1 cellular context compared by ENCODE assay signal in the genomic region with DNA sequence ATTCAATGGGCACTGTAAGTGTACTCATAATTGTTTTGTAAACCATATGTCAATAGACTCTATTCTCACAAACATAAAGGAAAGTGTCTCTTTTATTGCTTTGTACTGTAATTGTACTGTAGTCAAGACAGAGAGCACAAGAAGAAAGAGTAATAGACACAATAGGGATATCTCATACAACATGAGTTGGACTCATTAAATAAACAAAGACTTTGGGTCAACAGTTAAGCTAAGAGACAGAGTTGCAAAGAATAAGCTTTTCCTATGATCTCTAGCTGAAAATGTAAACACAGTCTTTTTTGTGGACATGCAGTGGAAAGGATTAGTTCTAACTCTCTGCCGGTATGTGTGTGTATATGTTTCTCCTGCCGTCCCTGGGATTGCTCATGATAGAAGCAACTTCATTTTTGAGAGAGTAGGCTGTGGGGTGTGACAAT.
A peak's percentile ranks its signal among the peaks of the same experiment; 100 is the strongest.
TF ChIP-seq lines count a peak whose summit lies in the region.

No MANE protein-coding gene starts in this region.

TF ChIP-seq in HepG2, 621 proteins besides CTCF, POLR2A, EP300 and RAD21 (continued from another document and continues in another):
- TF ChIP-seq, protein P1, sequence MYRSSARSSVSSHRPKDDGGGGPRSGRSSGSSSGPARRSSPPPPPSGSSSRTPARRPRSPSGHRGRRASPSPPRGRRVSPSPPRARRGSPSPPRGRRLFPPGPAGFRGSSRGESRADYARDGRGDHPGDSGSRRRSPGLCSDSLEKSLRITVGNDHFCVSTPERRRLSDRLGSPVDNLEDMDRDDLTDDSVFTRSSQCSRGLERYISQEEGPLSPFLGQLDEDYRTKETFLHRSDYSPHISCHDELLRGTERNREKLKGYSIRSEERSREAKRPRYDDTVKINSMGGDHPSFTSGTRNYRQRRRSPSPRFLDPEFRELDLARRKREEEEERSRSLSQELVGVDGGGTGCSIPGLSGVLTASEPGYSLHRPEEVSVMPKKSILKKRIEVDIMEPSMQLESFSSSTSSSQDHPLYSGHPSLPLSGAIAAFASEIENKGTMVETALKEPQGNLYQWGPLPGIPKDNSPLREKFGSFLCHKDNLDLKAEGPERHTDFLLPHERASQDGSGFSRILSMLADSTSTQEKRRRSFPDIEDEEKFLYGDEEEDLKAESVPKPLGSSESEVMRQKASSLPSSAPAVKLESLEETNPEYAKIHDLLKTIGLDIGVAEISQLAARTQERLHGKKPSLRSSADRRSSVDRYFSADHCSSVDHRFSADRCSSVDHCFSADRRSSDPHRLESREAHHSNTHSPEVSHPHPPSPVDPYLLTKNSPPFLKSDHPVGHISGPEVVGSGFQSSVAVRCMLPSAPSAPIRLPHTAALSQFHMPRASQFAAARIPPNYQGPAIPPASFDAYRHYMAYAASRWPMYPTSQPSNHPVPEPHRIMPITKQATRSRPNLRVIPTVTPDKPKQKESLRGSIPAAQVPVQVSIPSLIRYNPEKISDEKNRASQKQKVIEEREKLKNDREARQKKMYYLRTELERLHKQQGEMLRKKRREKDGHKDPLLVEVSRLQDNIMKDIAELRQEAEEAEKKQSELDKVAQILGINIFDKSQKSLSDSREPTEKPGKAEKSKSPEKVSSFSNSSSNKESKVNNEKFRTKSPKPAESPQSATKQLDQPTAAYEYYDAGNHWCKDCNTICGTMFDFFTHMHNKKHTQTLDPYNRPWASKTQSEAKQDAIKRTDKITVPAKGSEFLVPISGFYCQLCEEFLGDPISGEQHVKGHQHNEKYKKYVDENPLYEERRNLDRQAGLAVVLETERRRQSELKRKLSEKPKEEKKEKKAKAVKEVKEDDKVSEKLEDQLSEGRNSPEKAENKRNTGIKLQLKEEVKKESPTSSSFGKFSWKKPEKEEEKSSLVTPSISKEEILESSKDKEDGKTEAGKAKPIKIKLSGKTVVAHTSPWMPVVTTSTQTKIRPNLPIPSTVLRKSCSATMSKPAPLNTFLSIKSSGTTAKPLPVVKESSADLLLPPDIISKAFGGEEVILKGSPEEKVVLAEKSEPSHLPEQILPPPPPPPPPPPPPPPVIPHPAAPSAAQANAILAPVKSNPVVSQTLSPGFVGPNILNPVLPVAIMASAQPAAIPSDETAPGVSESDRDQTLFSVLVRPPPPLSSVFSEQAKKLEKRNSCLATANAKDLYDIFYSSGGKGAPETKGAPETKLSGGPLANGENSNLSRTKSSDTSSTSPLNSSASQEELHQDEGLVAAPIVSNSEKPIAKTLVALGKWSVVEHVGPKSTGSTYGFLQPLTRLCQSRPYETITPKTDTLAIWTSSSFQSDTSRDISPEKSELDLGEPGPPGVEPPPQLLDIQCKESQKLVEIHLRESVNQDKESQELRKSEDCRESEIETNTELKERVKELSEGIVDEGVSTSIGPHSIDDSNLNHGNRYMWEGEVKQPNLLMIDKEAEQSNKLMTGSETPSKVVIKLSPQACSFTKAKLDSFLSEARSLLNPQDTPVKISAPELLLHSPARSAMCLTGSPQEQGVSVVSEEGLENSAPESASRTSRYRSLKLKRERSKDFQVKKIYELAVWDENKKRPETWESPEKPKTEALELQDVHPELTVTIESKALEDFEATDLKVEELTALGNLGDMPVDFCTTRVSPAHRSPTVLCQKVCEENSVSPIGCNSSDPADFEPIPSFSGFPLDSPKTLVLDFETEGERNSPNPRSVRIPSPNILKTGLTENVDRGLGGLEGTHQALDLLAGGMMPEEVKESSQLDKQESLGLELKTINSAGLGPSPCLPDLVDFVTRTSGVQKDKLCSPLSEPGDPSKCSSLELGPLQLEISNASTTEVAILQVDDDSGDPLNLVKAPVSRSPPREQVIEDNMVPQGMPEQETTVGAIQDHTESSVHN (CRISPR knock-in tag; IDR thresholded peaks at IDR 0.05), result no peak
- TF ChIP-seq, protein P2, sequence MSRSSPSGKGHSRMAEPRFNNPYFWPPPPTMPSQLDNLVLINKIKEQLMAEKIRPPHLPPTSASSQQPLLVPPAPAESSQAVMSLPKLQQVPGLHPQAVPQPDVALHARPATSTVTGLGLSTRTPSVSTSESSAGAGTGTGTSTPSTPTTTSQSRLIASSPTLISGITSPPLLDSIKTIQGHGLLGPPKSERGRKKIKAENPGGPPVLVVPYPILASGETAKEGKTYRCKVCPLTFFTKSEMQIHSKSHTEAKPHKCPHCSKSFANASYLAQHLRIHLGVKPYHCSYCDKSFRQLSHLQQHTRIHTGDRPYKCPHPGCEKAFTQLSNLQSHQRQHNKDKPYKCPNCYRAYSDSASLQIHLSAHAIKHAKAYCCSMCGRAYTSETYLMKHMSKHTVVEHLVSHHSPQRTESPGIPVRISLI (CRISPR knock-in tag; IDR thresholded peaks at IDR 0.05; ENCODE audit: borderline replicate concordance), result peak; percentile 79; the same call in 1 of the 2 replicates
- TF ChIP-seq ZZZ3 (CRISPR knock-in tag; IDR thresholded peaks at IDR 0.05; ENCODE audit: borderline replicate concordance), result no peak
- TF ChIP-seq LCORL (IDR thresholded peaks at IDR 0.05), result no peak; the same call in 1 of the 2 replicates
- peak; percentile 90 for TF ChIP-seq LCORL (CRISPR knock-in tag; IDR thresholded peaks at IDR 0.05)
- TF ChIP-seq KDM1A (CRISPR knock-in tag; IDR thresholded peaks at IDR 0.05), result no peak
- no peak; the same call in 1 of the 2 replicates for TF ChIP-seq KAT7 (CRISPR knock-in tag; IDR thresholded peaks at IDR 0.05; ENCODE audit: borderline replicate concordance)
- peak; percentile 35; the same call in 1 of the 2 replicates for TF ChIP-seq ZNF205 (CRISPR knock-in tag; IDR thresholded peaks at IDR 0.05)
- no peak for TF ChIP-seq ZEB1 (IDR thresholded peaks at IDR 0.05; ENCODE audit: insufficient replicate concordance, low read depth)
- TF ChIP-seq ZNF263 (CRISPR knock-in tag; IDR thresholded peaks at IDR 0.05), result no peak
- TF ChIP-seq ZNF7 (CRISPR knock-in tag; IDR thresholded peaks at IDR 0.05), result no peak
- no peak for TF ChIP-seq ZNF451 (CRISPR knock-in tag; IDR thresholded peaks at IDR 0.05)
- TF ChIP-seq ZSCAN22 (CRISPR knock-in tag; IDR thresholded peaks at IDR 0.05), result no peak
- peak; percentile 66 for TF ChIP-seq FOSL2 (CRISPR knock-in tag; IDR thresholded peaks at IDR 0.05)
- TF ChIP-seq, protein P3, sequence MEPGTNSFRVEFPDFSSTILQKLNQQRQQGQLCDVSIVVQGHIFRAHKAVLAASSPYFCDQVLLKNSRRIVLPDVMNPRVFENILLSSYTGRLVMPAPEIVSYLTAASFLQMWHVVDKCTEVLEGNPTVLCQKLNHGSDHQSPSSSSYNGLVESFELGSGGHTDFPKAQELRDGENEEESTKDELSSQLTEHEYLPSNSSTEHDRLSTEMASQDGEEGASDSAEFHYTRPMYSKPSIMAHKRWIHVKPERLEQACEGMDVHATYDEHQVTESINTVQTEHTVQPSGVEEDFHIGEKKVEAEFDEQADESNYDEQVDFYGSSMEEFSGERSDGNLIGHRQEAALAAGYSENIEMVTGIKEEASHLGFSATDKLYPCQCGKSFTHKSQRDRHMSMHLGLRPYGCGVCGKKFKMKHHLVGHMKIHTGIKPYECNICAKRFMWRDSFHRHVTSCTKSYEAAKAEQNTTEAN (CRISPR knock-in tag; conservative IDR thresholded peaks at IDR 0.05), result peak; percentile 78
- TF ChIP-seq, protein P4, sequence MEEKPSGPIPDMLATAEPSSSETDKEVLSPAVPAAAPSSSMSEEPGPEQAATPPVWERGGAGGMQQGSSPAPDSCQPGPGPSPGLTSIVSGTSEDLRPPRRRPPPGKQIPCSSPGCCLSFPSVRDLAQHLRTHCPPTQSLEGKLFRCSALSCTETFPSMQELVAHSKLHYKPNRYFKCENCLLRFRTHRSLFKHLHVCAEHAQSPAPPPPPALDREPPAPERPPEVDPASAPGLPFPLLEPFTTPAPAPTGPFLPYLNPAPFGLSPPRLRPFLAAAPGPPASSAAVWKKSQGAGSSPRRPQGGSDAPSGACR (CRISPR knock-in tag; IDR thresholded peaks at IDR 0.05), result 0 out of 2 replicates have a peak, but pooled peaks have one; percentile 80
- TF ChIP-seq, protein P5, sequence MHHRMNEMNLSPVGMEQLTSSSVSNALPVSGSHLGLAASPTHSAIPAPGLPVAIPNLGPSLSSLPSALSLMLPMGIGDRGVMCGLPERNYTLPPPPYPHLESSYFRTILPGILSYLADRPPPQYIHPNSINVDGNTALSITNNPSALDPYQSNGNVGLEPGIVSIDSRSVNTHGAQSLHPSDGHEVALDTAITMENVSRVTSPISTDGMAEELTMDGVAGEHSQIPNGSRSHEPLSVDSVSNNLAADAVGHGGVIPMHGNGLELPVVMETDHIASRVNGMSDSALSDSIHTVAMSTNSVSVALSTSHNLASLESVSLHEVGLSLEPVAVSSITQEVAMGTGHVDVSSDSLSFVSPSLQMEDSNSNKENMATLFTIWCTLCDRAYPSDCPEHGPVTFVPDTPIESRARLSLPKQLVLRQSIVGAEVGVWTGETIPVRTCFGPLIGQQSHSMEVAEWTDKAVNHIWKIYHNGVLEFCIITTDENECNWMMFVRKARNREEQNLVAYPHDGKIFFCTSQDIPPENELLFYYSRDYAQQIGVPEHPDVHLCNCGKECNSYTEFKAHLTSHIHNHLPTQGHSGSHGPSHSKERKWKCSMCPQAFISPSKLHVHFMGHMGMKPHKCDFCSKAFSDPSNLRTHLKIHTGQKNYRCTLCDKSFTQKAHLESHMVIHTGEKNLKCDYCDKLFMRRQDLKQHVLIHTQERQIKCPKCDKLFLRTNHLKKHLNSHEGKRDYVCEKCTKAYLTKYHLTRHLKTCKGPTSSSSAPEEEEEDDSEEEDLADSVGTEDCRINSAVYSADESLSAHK (CRISPR knock-in tag; IDR thresholded peaks at IDR 0.05; ENCODE audit: borderline replicate concordance), result no peak
- TF ChIP-seq ZNF337 (CRISPR knock-in tag; IDR thresholded peaks at IDR 0.05; ENCODE audit: borderline replicate concordance, low read depth), result no peak
- no peak for TF ChIP-seq ZFX (CRISPR knock-in tag; IDR thresholded peaks at IDR 0.05; ENCODE audit: low read depth)
- TF ChIP-seq, protein P6, sequence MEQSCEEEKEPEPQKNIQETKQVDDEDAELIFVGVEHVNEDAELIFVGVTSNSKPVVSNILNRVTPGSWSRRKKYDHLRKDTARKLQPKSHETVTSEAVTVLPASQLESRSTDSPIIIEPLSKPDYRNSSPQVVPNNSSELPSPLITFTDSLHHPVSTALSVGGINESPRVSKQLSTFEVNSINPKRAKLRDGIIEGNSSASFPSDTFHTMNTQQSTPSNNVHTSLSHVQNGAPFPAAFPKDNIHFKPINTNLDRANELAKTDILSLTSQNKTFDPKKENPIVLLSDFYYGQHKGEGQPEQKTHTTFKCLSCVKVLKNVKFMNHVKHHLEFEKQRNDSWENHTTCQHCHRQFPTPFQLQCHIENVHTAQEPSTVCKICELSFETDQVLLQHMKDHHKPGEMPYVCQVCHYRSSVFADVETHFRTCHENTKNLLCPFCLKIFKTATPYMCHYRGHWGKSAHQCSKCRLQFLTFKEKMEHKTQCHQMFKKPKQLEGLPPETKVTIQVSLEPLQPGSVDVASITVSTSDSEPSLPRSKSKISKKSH (CRISPR knock-in tag; IDR thresholded peaks at IDR 0.05; ENCODE audit: borderline replicate concordance), result no peak
- no peak; a peak in 2 of 4 replicates for TF ChIP-seq MAFK (conservative IDR thresholded peaks at IDR 0.05 in 1 of 2, IDR thresholded peaks at IDR 0.05 in 1 of 2; ENCODE audit: low read length in 2 of 2)
- TF ChIP-seq, protein P7, sequence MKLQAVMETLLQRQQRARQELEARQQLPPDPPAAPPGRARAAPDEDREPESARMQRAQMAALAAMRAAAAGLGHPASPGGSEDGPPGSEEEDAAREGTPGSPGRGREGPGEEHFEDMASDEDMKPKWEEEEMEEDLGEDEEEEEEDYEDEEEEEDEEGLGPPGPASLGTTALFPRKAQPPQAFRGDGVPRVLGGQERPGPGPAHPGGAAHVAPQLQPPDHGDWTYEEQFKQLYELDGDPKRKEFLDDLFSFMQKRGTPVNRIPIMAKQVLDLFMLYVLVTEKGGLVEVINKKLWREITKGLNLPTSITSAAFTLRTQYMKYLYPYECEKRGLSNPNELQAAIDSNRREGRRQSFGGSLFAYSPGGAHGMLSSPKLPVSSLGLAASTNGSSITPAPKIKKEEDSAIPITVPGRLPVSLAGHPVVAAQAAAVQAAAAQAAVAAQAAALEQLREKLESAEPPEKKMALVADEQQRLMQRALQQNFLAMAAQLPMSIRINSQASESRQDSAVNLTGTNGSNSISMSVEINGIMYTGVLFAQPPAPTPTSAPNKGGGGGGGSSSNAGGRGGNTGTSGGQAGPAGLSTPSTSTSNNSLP (IDR thresholded peaks at IDR 0.05; ENCODE audit: low read depth, low read length), result peak; percentile 99
- no peak for TF ChIP-seq ZNF383 (CRISPR knock-in tag; IDR thresholded peaks at IDR 0.05; ENCODE audit: borderline replicate concordance)
- TF ChIP-seq, protein P8, sequence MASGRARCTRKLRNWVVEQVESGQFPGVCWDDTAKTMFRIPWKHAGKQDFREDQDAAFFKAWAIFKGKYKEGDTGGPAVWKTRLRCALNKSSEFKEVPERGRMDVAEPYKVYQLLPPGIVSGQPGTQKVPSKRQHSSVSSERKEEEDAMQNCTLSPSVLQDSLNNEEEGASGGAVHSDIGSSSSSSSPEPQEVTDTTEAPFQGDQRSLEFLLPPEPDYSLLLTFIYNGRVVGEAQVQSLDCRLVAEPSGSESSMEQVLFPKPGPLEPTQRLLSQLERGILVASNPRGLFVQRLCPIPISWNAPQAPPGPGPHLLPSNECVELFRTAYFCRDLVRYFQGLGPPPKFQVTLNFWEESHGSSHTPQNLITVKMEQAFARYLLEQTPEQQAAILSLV (CRISPR knock-in tag; IDR thresholded peaks at IDR 0.05; ENCODE audit: borderline replicate concordance), result no peak
- TF ChIP-seq ZFP36L1 (CRISPR knock-in tag; IDR thresholded peaks at IDR 0.05), result 0 out of 2 replicates have a peak, but pooled peaks have one; percentile 47
- TF ChIP-seq, protein P9, sequence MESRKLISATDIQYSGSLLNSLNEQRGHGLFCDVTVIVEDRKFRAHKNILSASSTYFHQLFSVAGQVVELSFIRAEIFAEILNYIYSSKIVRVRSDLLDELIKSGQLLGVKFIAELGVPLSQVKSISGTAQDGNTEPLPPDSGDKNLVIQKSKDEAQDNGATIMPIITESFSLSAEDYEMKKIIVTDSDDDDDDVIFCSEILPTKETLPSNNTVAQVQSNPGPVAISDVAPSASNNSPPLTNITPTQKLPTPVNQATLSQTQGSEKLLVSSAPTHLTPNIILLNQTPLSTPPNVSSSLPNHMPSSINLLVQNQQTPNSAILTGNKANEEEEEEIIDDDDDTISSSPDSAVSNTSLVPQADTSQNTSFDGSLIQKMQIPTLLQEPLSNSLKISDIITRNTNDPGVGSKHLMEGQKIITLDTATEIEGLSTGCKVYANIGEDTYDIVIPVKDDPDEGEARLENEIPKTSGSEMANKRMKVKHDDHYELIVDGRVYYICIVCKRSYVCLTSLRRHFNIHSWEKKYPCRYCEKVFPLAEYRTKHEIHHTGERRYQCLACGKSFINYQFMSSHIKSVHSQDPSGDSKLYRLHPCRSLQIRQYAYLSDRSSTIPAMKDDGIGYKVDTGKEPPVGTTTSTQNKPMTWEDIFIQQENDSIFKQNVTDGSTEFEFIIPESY (CRISPR knock-in tag; IDR thresholded peaks at IDR 0.05), result no peak
- TF ChIP-seq, protein P10, sequence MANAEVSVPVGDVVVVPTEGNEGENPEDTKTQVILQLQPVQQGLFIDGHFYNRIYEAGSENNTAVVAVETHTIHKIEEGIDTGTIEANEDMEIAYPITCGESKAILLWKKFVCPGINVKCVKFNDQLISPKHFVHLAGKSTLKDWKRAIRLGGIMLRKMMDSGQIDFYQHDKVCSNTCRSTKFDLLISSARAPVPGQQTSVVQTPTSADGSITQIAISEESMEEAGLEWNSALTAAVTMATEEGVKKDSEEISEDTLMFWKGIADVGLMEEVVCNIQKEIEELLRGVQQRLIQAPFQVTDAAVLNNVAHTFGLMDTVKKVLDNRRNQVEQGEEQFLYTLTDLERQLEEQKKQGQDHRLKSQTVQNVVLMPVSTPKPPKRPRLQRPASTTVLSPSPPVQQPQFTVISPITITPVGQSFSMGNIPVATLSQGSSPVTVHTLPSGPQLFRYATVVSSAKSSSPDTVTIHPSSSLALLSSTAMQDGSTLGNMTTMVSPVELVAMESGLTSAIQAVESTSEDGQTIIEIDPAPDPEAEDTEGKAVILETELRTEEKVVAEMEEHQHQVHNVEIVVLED (CRISPR knock-in tag; IDR thresholded peaks at IDR 0.05; ENCODE audit: borderline replicate concordance), result no peak
